In the genomic region with DNA sequence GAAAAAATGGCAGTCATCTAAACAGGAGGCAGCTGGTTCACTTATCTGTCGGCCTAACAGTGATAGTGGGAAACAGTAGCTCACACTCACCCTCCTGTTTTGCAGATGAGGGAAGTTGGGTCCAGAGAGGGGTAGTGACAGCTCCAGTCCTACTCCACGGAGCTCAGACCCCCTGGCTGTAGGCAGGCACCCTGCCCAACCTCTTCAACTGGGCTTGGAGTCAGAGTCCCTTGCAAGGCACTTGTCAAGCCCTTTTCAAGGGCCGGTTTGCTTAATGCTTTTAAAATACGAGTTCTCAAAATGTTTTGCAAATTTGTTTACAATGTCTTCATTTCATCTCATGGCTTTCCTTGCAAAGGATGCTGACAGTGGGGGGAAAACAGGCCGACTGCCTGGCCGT, we compare ENCODE assay signal across 29 cellular contexts.
"Had no signal": no experiment of that assay in that cellular context is flagged by ENCODE, and none has a peak within 500 bp of the region (broad histone marks: within the 10 kb centered on the region; RNA-seq: fewer than 3 reads in every experiment).

No MANE protein-coding gene starts in this region.

- H3K4me3 ChIP-seq: left lung, lung, neural progenitor cell, right atrium auricular region, right lobe of liver, smooth muscle cell, transverse colon, upper lobe of left lung had no signal

- H3K36me3 Mint-ChIP-seq: mesothelial cell of epicardium, natural killer cell, neural progenitor cell had no signal

- H3K27ac Mint-ChIP-seq: mesothelial cell of epicardium; nephron progenitor cell; neural progenitor cell; stimulated activated memory B cell treated with anti-CD40 and anti-IgM and Interleukin-4, amounts not matched to agents 10 μg/mL and 1 μg/mL and 100 μg/mL, for 72 hours had no signal

- H3K27me3 ChIP-seq: left lung, neural progenitor cell, neutrophil, right atrium auricular region, right lobe of liver, transverse colon, upper lobe of left lung had no signal

- H3K4me3 Mint-ChIP-seq: immature natural killer cell; mesothelial cell of epicardium; naive B cell; natural killer cell; nephron progenitor cell; neural progenitor cell; stimulated activated memory B cell treated with anti-CD40 and anti-IgM and Interleukin-4, amounts not matched to agents 10 μg/mL and 1 μg/mL and 100 μg/mL, for 72 hours; stimulated activated naive CD8-positive, alpha-beta T cell treated with anti-CD3 and anti-CD28 coated beads, Interleukin-15, amount 100 ng/mL, for 72 hours had no signal

- H3K9me3 ChIP-seq: left lung, neutrophil, right atrium auricular region, right lobe of liver, transverse colon, upper lobe of left lung had no signal

- FAIRE-seq: islet of Langerhans, kidney had no signal

- H3K27ac ChIP-seq: left lung, neural progenitor cell, neutrophil, parathyroid adenoma, right atrium auricular region, right lobe of liver, transverse colon, upper lobe of left lung had no signal

- H3K36me3 ChIP-seq: neural progenitor cell had no signal

- H3K27me3 Mint-ChIP-seq: naive B cell; stimulated activated memory B cell treated with anti-CD40 and anti-IgM and Interleukin-4, amounts not matched to agents 10 μg/mL and 1 μg/mL and 100 μg/mL, for 72 hours; stimulated activated naive CD8-positive, alpha-beta T cell treated with anti-CD3 and anti-CD28 coated beads, Interleukin-15, amount 100 ng/mL, for 72 hours had no signal

- ATAC-seq: left colon; left lung; natural killer cell; right lobe of liver; stimulated activated memory B cell treated with anti-CD40 and anti-IgM and Interleukin-4, amounts not matched to agents 10 μg/mL and 1 μg/mL and 100 μg/mL, for 72 hours; stimulated activated naive CD8-positive, alpha-beta T cell treated with anti-CD3 and anti-CD28 coated beads, Interleukin-15, amount 100 ng/mL, for 72 hours had no signal

- H3K9me3 Mint-ChIP-seq: immature natural killer cell; mesothelial cell of epicardium; naive B cell; natural killer cell; nephron progenitor cell; neural progenitor cell; stimulated activated memory B cell treated with anti-CD40 and anti-IgM and Interleukin-4, amounts not matched to agents 10 μg/mL and 1 μg/mL and 100 μg/mL, for 72 hours; stimulated activated naive CD8-positive, alpha-beta T cell treated with anti-CD3 and anti-CD28 coated beads, Interleukin-15, amount 100 ng/mL, for 72 hours had no signal

- H3K4me1 ChIP-seq: neural progenitor cell, parathyroid adenoma, right lobe of liver had no signal

- DNase-seq: hippocampal formation; immature natural killer cell; kidney; left colon; left lung; mesendoderm; naive B cell; natural killer cell; nephron progenitor cell; occipital lobe; right lobe of liver; stimulated activated CD4-positive, alpha-beta T cell treated with anti-CD3 and anti-CD28 coated beads, Interleukin-1b, Interleukin-23, amount 100 ng/mL, for 48 hours; stimulated activated CD4-positive, alpha-beta T cell treated with anti-CD3 and anti-CD28 coated beads, Interleukin-2, amount 100 ng/mL, for 48 hours; stimulated activated CD4-positive, alpha-beta T cell treated with anti-CD3 and anti-CD28 coated beads, Interleukin-4, amount 100 ng/mL, for 4 hours; stimulated activated CD8-positive, alpha-beta memory T cell treated with anti-CD3 and anti-CD28 coated beads, Interleukin-4, amount 100 ng/mL, for 48 hours; stimulated activated naive CD4-positive, alpha-beta T cell treated with Interleukin-2 at 50 U/mL for 16 hours; stimulated activated naive CD8-positive, alpha-beta T cell treated with anti-CD3 and anti-CD28 coated beads, Interleukin-15, amount 100 ng/mL, for 72 hours; substantia nigra; transverse colon; upper lobe of left lung had no signal
